1 cellular context compared by ENCODE assay signal in the genomic region with DNA sequence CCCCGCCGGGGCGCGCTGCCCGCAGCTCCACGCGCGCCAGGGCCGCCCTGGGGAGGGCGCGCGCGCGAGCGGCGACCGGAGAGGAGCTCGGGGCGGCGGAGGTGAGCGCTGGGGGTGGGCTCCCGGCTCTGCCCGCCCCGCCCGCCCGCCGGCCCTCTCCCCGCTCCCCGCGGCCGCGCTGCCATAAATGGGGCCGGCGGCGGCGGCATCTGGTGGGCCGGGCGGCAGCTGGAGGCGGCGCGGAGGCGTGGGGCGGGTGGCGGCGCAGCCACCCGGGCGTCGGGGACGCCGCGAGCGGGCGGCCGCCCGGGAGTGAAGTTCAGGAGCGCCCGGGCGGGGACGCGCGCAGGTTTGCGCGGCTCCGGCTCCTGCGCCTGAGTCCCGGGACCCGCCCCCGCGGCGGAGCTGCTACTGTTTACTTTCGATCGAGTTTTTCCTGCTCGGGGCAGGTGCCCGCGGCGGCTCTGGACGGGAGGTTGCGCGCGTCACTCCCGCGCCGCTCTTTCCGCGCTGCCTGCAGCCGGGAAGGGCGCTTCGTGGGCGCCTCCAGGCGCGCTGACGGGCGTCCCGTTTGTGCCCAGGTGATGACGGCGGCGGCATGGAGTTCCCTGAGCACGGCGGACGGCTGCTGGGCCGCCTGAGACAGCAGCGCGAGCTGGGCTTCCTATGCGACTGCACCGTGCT.
TF ChIP-seq lines count a peak whose summit lies in the region.

Gene ZBTB42, plus strand, starts transcription at position 502 of the 684 bp plus-strand sequence. Its CDS starts 97 bp downstream, at position 599.

TF ChIP-seq in HepG2, 621 proteins besides CTCF, POLR2A, EP300 and RAD21 (continued from another document and continues in another):
- TF ChIP-seq ZNF570 (CRISPR knock-in tag; IDR thresholded peaks at IDR 0.05; ENCODE audit: borderline replicate concordance) (no peak), ZNF354B (CRISPR knock-in tag; IDR thresholded peaks at IDR 0.05) (no peak), BORCS8-MEF2B (CRISPR knock-in tag; IDR thresholded peaks at IDR 0.05) (no peak; the same call in 1 of the 2 replicates), ZNF761 (CRISPR knock-in tag; conservative IDR thresholded peaks at IDR 0.05) (no peak), ZBTB3 (CRISPR knock-in tag; IDR thresholded peaks at IDR 0.05; ENCODE audit: borderline replicate concordance, low read depth) (no peak), ZSCAN20 (CRISPR knock-in tag; IDR thresholded peaks at IDR 0.05; ENCODE audit: borderline replicate concordance) (no peak), ZNF766 (CRISPR knock-in tag; IDR thresholded peaks at IDR 0.05; ENCODE audit: borderline replicate concordance) (no peak), PTBP1 (IDR thresholded peaks at IDR 0.05; ENCODE audit: low read depth, low read length, poor library complexity, severe bottlenecking) (peak; percentile 12), ZNF121 (CRISPR knock-in tag; IDR thresholded peaks at IDR 0.05) (no peak), ZNF629 (CRISPR knock-in tag; conservative IDR thresholded peaks at IDR 0.05) (0 out of 2 replicates have a peak, but pooled peaks have one; percentile 11), ZNF432 (CRISPR knock-in tag; IDR thresholded peaks at IDR 0.05; ENCODE audit: borderline replicate concordance) (no peak), ZNF251 (CRISPR knock-in tag; IDR thresholded peaks at IDR 0.05) (no peak), KDM5B (CRISPR knock-in tag; IDR thresholded peaks at IDR 0.05; ENCODE audit: borderline replicate concordance) (peak; percentile 84), STAT5B (CRISPR knock-in tag; IDR thresholded peaks at IDR 0.05) (no peak), KMT2B (CRISPR knock-in tag; IDR thresholded peaks at IDR 0.05) (no peak), FOXO1 (CRISPR knock-in tag; IDR thresholded peaks at IDR 0.05) (peak; percentile 47; the same call in 1 of the 2 replicates), SMARCE1 (IDR thresholded peaks at IDR 0.05; ENCODE audit: borderline replicate concordance) (no peak), ZBTB26 (CRISPR knock-in tag; IDR thresholded peaks at IDR 0.05; ENCODE audit: borderline replicate concordance) (peak; percentile 18; the same call in 1 of the 2 replicates), CREBL2 (CRISPR knock-in tag; IDR thresholded peaks at IDR 0.05; ENCODE audit: borderline replicate concordance) (peak; percentile 13; the same call in 1 of the 2 replicates), ARHGAP35 (CRISPR knock-in tag; IDR thresholded peaks at IDR 0.05; ENCODE audit: borderline replicate concordance) (no peak), ZFY (CRISPR knock-in tag; IDR thresholded peaks at IDR 0.05) (no peak; the same call in 1 of the 2 replicates), RFX5 (IDR thresholded peaks at IDR 0.05; ENCODE audit: low read depth, low read length) (no peak), RORA (CRISPR knock-in tag; IDR thresholded peaks at IDR 0.05) (no peak), ZNF460 (CRISPR knock-in tag; IDR thresholded peaks at IDR 0.05; ENCODE audit: borderline replicate concordance) (no peak), ZNF747 (CRISPR knock-in tag; IDR thresholded peaks at IDR 0.05; ENCODE audit: borderline replicate concordance) (no peak), ZNF672 (CRISPR knock-in tag; IDR thresholded peaks at IDR 0.05) (no peak), ZNF143 (CRISPR knock-in tag; IDR thresholded peaks at IDR 0.05) (no peak), WIZ (CRISPR knock-in tag; IDR thresholded peaks at IDR 0.05) (0 out of 2 replicates have a peak, but pooled peaks have one; percentile 32), PRDM10 (CRISPR knock-in tag; IDR thresholded peaks at IDR 0.05; ENCODE audit: low read depth) (no peak), TBX2 (CRISPR knock-in tag; IDR thresholded peaks at IDR 0.05; ENCODE audit: borderline replicate concordance) (peak; percentile 62), ZSCAN25 (CRISPR knock-in tag; IDR thresholded peaks at IDR 0.05) (no peak), RFX3 (CRISPR knock-in tag; IDR thresholded peaks at IDR 0.05) (no peak), ZNF451 (CRISPR knock-in tag; IDR thresholded peaks at IDR 0.05) (no peak), KLF9 (CRISPR knock-in tag; IDR thresholded peaks at IDR 0.05; ENCODE audit: low read depth) (no peak), JARID2 (CRISPR knock-in tag; IDR thresholded peaks at IDR 0.05; ENCODE audit: insufficient replicate concordance) (no peak), ZMAT3 (CRISPR knock-in tag; conservative IDR thresholded peaks at IDR 0.05) (no peak; the same call in 1 of the 2 replicates), KDM1A (CRISPR knock-in tag; IDR thresholded peaks at IDR 0.05) (no peak), SOX13 (IDR thresholded peaks at IDR 0.05) (no peak), SOX13 (CRISPR knock-in tag; conservative IDR thresholded peaks at IDR 0.05 in 1 of 2, IDR thresholded peaks at IDR 0.05 in 1 of 2) (no peak)
- TF ChIP-seq, protein P1, sequence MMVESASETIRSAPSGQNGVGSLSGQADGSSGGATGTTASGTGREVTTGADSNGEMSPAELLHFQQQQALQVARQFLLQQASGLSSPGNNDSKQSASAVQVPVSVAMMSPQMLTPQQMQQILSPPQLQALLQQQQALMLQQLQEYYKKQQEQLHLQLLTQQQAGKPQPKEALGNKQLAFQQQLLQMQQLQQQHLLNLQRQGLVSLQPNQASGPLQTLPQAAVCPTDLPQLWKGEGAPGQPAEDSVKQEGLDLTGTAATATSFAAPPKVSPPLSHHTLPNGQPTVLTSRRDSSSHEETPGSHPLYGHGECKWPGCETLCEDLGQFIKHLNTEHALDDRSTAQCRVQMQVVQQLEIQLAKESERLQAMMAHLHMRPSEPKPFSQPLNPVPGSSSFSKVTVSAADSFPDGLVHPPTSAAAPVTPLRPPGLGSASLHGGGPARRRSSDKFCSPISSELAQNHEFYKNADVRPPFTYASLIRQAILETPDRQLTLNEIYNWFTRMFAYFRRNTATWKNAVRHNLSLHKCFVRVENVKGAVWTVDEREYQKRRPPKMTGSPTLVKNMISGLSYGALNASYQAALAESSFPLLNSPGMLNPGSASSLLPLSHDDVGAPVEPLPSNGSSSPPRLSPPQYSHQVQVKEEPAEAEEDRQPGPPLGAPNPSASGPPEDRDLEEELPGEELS (CRISPR knock-in tag; IDR thresholded peaks at IDR 0.05), result peak; percentile 12; the same call in 1 of the 2 replicates
- TF ChIP-seq, protein P2, sequence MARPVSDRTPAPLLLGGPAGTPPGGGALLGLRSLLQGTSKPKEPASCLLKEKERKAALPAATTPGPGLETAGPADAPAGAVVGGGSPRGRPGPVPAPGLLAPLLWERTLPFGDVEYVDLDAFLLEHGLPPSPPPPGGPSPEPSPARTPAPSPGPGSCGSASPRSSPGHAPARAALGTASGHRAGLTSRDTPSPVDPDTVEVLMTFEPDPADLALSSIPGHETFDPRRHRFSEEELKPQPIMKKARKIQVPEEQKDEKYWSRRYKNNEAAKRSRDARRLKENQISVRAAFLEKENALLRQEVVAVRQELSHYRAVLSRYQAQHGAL (CRISPR knock-in tag; IDR thresholded peaks at IDR 0.05; ENCODE audit: not compliant biosample characterization), result no peak
- TF ChIP-seq, protein P3, sequence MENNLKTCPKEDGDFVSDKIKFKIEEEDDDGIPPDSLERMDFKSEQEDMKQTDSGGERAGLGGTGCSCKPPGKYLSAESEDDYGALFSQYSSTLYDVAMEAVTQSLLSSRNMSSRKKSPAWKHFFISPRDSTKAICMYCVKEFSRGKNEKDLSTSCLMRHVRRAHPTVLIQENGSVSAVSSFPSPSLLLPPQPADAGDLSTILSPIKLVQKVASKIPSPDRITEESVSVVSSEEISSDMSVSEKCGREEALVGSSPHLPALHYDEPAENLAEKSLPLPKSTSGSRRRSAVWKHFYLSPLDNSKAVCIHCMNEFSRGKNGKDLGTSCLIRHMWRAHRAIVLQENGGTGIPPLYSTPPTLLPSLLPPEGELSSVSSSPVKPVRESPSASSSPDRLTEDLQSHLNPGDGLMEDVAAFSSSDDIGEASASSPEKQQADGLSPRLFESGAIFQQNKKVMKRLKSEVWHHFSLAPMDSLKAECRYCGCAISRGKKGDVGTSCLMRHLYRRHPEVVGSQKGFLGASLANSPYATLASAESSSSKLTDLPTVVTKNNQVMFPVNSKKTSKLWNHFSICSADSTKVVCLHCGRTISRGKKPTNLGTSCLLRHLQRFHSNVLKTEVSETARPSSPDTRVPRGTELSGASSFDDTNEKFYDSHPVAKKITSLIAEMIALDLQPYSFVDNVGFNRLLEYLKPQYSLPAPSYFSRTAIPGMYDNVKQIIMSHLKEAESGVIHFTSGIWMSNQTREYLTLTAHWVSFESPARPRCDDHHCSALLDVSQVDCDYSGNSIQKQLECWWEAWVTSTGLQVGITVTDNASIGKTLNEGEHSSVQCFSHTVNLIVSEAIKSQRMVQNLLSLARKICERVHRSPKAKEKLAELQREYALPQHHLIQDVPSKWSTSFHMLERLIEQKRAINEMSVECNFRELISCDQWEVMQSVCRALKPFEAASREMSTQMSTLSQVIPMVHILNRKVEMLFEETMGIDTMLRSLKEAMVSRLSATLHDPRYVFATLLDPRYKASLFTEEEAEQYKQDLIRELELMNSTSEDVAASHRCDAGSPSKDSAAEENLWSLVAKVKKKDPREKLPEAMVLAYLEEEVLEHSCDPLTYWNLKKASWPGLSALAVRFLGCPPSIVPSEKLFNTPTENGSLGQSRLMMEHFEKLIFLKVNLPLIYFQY (CRISPR knock-in tag; IDR thresholded peaks at IDR 0.05; ENCODE audit: borderline replicate concordance), result peak; percentile 47; the same call in 1 of the 2 replicates
- TF ChIP-seq, protein P4, sequence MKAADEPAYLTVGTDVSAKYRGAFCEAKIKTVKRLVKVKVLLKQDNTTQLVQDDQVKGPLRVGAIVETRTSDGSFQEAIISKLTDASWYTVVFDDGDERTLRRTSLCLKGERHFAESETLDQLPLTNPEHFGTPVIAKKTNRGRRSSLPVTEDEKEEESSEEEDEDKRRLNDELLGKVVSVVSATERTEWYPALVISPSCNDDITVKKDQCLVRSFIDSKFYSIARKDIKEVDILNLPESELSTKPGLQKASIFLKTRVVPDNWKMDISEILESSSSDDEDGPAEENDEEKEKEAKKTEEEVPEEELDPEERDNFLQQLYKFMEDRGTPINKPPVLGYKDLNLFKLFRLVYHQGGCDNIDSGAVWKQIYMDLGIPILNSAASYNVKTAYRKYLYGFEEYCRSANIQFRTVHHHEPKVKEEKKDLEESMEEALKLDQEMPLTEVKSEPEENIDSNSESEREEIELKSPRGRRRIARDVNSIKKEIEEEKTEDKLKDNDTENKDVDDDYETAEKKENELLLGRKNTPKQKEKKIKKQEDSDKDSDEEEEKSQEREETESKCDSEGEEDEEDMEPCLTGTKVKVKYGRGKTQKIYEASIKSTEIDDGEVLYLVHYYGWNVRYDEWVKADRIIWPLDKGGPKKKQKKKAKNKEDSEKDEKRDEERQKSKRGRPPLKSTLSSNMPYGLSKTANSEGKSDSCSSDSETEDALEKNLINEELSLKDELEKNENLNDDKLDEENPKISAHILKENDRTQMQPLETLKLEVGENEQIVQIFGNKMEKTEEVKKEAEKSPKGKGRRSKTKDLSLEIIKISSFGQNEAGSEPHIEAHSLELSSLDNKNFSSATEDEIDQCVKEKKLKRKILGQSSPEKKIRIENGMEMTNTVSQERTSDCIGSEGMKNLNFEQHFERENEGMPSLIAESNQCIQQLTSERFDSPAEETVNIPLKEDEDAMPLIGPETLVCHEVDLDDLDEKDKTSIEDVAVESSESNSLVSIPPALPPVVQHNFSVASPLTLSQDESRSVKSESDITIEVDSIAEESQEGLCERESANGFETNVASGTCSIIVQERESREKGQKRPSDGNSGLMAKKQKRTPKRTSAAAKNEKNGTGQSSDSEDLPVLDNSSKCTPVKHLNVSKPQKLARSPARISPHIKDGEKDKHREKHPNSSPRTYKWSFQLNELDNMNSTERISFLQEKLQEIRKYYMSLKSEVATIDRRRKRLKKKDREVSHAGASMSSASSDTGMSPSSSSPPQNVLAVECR (CRISPR knock-in tag; IDR thresholded peaks at IDR 0.05; ENCODE audit: borderline replicate concordance), result peak; percentile 69; the same call in 1 of the 2 replicates
- TF ChIP-seq, protein P5, sequence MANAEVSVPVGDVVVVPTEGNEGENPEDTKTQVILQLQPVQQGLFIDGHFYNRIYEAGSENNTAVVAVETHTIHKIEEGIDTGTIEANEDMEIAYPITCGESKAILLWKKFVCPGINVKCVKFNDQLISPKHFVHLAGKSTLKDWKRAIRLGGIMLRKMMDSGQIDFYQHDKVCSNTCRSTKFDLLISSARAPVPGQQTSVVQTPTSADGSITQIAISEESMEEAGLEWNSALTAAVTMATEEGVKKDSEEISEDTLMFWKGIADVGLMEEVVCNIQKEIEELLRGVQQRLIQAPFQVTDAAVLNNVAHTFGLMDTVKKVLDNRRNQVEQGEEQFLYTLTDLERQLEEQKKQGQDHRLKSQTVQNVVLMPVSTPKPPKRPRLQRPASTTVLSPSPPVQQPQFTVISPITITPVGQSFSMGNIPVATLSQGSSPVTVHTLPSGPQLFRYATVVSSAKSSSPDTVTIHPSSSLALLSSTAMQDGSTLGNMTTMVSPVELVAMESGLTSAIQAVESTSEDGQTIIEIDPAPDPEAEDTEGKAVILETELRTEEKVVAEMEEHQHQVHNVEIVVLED (CRISPR knock-in tag; IDR thresholded peaks at IDR 0.05; ENCODE audit: borderline replicate concordance), result peak; percentile 43; the same call in 1 of the 2 replicates
